In the genomic region with DNA sequence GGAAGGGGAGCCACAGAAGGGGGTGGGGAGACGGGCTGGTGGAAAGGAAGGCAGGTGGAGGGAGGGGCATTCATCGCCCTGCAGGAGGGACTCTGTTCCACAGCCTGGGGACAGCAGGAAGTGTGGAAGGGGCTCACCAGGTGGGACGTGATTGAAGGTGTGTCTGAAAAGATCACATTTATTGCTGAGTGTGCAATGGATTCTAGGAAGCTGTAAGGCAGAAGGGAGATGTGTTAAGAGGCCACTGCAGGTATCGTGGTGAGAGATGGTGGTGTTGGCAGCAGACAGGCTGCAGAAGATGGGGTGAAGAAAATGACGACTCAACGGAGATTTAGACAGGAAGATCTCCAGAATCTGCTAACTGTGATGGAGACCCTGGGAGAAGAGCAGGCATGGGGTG, we compare ENCODE assay signal across 25 cellular contexts.
"Had no signal": no experiment of that assay in that cellular context is flagged by ENCODE, and none has a peak within 500 bp of the region (broad histone marks: within the 10 kb centered on the region; RNA-seq: fewer than 3 reads in every experiment).

No MANE protein-coding gene starts in this region.

- H3K27ac Mint-ChIP-seq: mesothelial cell of epicardium; natural killer cell; stimulated activated effector memory CD8-positive, alpha-beta T cell treated with anti-CD3 and anti-CD28 coated beads, Interleukin-12 subunit alpha, Interleukin-12 subunit beta, amount 100 ng/mL, for 72 hours; stimulated activated naive CD8-positive, alpha-beta T cell treated with anti-CD3 and anti-CD28 coated beads, Interleukin-15, Interleukin-2, amounts not matched to agents 100 ng/mL and 50 ng/mL, for 24 hours had no signal

- H3K27ac ChIP-seq: heart left ventricle, left ventricle myocardium inferior, pancreas, prostate gland, sigmoid colon, spleen, suprapubic skin, thoracic aorta, tibial artery, upper lobe of left lung had no signal

- H3K9me3 Mint-ChIP-seq: natural killer cell; stimulated activated naive CD8-positive, alpha-beta T cell treated with anti-CD3 and anti-CD28 coated beads, Interleukin-15, Interleukin-2, amounts not matched to agents 100 ng/mL and 50 ng/mL, for 24 hours had no signal

- H3K36me3 ChIP-seq: heart left ventricle, left ventricle myocardium inferior, pancreas, prostate gland, sigmoid colon, spleen, suprapubic skin, thoracic aorta, tibial artery, upper lobe of left lung had no signal

- H3K27me3 ChIP-seq: pancreas, upper lobe of left lung had no signal

- H3K4me3 ChIP-seq: heart left ventricle, left ventricle myocardium inferior, lung, pancreas, prostate gland, sigmoid colon, spleen, suprapubic skin, thoracic aorta, tibial artery, upper lobe of left lung had no signal

- H3K9me3 ChIP-seq: heart left ventricle, left ventricle myocardium inferior, pancreas, prostate gland, sigmoid colon, suprapubic skin, thoracic aorta, tibial artery, upper lobe of left lung had no signal

- ATAC-seq: heart left ventricle; natural killer cell; pancreas; right cardiac atrium; stimulated activated effector memory CD8-positive, alpha-beta T cell treated with anti-CD3 and anti-CD28 coated beads, Interleukin-12 subunit alpha, Interleukin-12 subunit beta, amount 100 ng/mL, for 72 hours had no signal

- DNase-seq: heart left ventricle; islet precursor cell; left ventricle myocardium inferior; mesendoderm; naive B cell; natural killer cell; nucleus accumbens; pancreas; posterior cingulate gyrus; retina; right cardiac atrium; sigmoid colon; small intestine; spleen; stimulated activated CD4-positive, alpha-beta T cell treated with anti-CD3 and anti-CD28 coated beads, Interleukin-4, amount 100 ng/mL, for 24 hours; stimulated activated naive CD4-positive, alpha-beta T cell; tibial artery; upper lobe of left lung had no signal

- FAIRE-seq: pancreas, small intestine had no signal

- H3K36me3 Mint-ChIP-seq: mesothelial cell of epicardium; naive B cell; natural killer cell; stimulated activated effector memory CD8-positive, alpha-beta T cell treated with anti-CD3 and anti-CD28 coated beads, Interleukin-12 subunit alpha, Interleukin-12 subunit beta, amount 100 ng/mL, for 72 hours had no signal

- H3K4me3 Mint-ChIP-seq: mesothelial cell of epicardium; naive B cell; natural killer cell; stimulated activated effector memory CD8-positive, alpha-beta T cell treated with anti-CD3 and anti-CD28 coated beads, Interleukin-12 subunit alpha, Interleukin-12 subunit beta, amount 100 ng/mL, for 72 hours; stimulated activated naive CD8-positive, alpha-beta T cell treated with anti-CD3 and anti-CD28 coated beads, Interleukin-15, Interleukin-2, amounts not matched to agents 100 ng/mL and 50 ng/mL, for 24 hours had no signal

- H3K4me1 ChIP-seq: heart left ventricle, left ventricle myocardium inferior, pancreas, prostate gland, sigmoid colon, spleen, suprapubic skin, tibial artery had no signal

- H3K4me1 Mint-ChIP-seq: naive B cell, natural killer cell had no signal
